ENCODE assay signal across 12 cellular contexts in genomic region chr11:32437406-32438345, GRCh38. TPM values are rescaled to one million over a fixed set of nuclear protein-coding genes. Genes with fewer than 3 reads are reported as not detected.
DNase-seq lines count a peak whose midpoint lies in the region; ATAC-seq and TF ChIP-seq lines count a peak whose summit lies in the region.
"Had no signal": no experiment of that assay in that cellular context is flagged by ENCODE, and none has a peak within 500 bp of the region (broad histone marks: within the 10 kb centered on the region; RNA-seq: fewer than 3 reads in every experiment).

No MANE protein-coding gene starts in this region.

- no TSS peak for BruUV-seq in MCF 10A (replicated peaks; lab: Mats Ljungman, UMichigan)

- no peak overlapping the region for H3K27ac ChIP-seq in adrenal gland
- H3K27ac ChIP-seq: neutrophil had no signal

- H3K4me1 ChIP-seq in NT2/D1 (ENCODE audit: insufficient read depth, insufficient read length) (peaks cover 2% of the 10 kb centered on the region), adrenal gland (replicated peaks in 1 of 2) (peaks cover 0 to 14% of the 10 kb centered on the region in 2 donors)

- peak overlapping the region; percentile 60 for H3K27ac Mint-ChIP-seq in activated CD4-positive, alpha-beta T cell treated with anti-CD3 and anti-CD28 coated beads, Interleukin-2, amount 10 ng/mL, durations not matched to agents 24 days and 14 days
- H3K27ac Mint-ChIP-seq in glutamatergic neuron (ENCODE audit: unreplicated experiment): no peak overlapping the region
- H3K27ac Mint-ChIP-seq in MCF 10A (ENCODE audit: low read depth, unreplicated experiment): no peak overlapping the region

- peaks cover 98% of the 10 kb centered on the region for H3K27me3 ChIP-seq in NT2/D1 (ENCODE audit: insufficient read depth, insufficient read length)
- H3K27me3 ChIP-seq in adrenal gland: peaks cover 92% of the 10 kb centered on the region

- TF ChIP-seq CTCF in glutamatergic neuron (IDR thresholded peaks at IDR 0.05; ENCODE audit: partially characterized antibody, unreplicated experiment) (no peak), adrenal gland (IDR thresholded peaks at IDR 0.05) (no peak), MCF 10A (IDR thresholded peaks at IDR 0.05; ENCODE audit: unreplicated experiment) (no peak)

- TF ChIP-seq POLR2A in GM18505 (IDR thresholded peaks at IDR 0.05; ENCODE audit: borderline replicate concordance, extremely low read depth, insufficient read depth, insufficient read length) (no peak), adrenal gland (IDR thresholded peaks at IDR 0.05) (no peak)

- CTCF ChIA-PET in MCF 10A (lab: Yijun Ruan, JAX): interaction anchor here (0.9 kb wide), 1 partner anchor 51 kb away, joined by 3 read pairs; no protein-coding TSS in a partner anchor

- WGBS in adrenal gland, 4 donors: 7 to 25% (median 11%) methylated on average over 18 to 44 of the region's 44 CpGs

- peaks cover 8% of the 10 kb centered on the region for H3K4me1 Mint-ChIP-seq in activated CD4-positive, alpha-beta T cell treated with anti-CD3 and anti-CD28 coated beads, Interleukin-2, amount 10 ng/mL, durations not matched to agents 24 days and 14 days
- peaks cover 4% of the 10 kb centered on the region for H3K4me1 Mint-ChIP-seq in glutamatergic neuron (ENCODE audit: low read depth, unreplicated experiment)
- no peaks in the 10 kb centered on the region for H3K4me1 Mint-ChIP-seq in MCF 10A (ENCODE audit: insufficient read depth, unreplicated experiment)

- POLR2A ChIA-PET in MCF 10A (lab: Yijun Ruan, JAX): no interaction called here

- no peak for ATAC-seq in GM18505 (IDR thresholded peaks at IDR 0.05; ENCODE audit: unreplicated experiment)

- no peak overlapping the region for H3K9ac ChIP-seq in NT2/D1 (ENCODE audit: insufficient read length, low read depth)

- H3K4me3 Mint-ChIP-seq in activated CD4-positive, alpha-beta T cell treated with anti-CD3 and anti-CD28 coated beads, Interleukin-2, amount 10 ng/mL, durations not matched to agents 24 days and 14 days: no peak overlapping the region
- peak overlapping the region; percentile 83 for H3K4me3 Mint-ChIP-seq in glutamatergic neuron (ENCODE audit: unreplicated experiment)
- no peak overlapping the region for H3K4me3 Mint-ChIP-seq in MCF 10A (ENCODE audit: unreplicated experiment)

- H3K4me3 ChIP-seq in NT2/D1 (ENCODE audit: insufficient read length, low read depth): peak overlapping the region; percentile 40
- no peak overlapping the region for H3K4me3 ChIP-seq in adrenal gland

- H3K9me3 ChIP-seq in NT2/D1 (ENCODE audit: insufficient read depth, low read length) (no peaks in the 10 kb centered on the region), adrenal gland (replicated peaks in 1 of 3) (no peaks in the 10 kb centered on the region)
- H3K9me3 ChIP-seq: neutrophil had no signal

- H3K36me3 ChIP-seq in NT2/D1 (ENCODE audit: insufficient read depth, insufficient read length, low read length) (no peaks in the 10 kb centered on the region), adrenal gland (replicated peaks in 1 of 2) (no peaks in the 10 kb centered on the region)
- H3K36me3 ChIP-seq: neutrophil had no signal

- intact Hi-C loops in activated CD4-positive, alpha-beta T cell treated with anti-CD3 and anti-CD28 coated beads, Interleukin-2, amount 10 ng/mL, durations not matched to agents 24 days and 14 days (cut with micrococcal nuclease): loop anchor here (2.0 to 5.0 kb wide), 4 partner anchors 105 to 635 kb away; partner anchors contain the start of gene CCDC73
- intact Hi-C loops in adrenal gland (cut with DNase I) (no loop called here), MCF 10A (cut with micrococcal nuclease) (no loop called here)

- peaks cover 3% of the 10 kb centered on the region for H3K36me3 Mint-ChIP-seq in activated CD4-positive, alpha-beta T cell treated with anti-CD3 and anti-CD28 coated beads, Interleukin-2, amount 10 ng/mL, durations not matched to agents 24 days and 14 days (ENCODE audit: low read depth)
- H3K36me3 Mint-ChIP-seq in glutamatergic neuron (ENCODE audit: unreplicated experiment) (no peaks in the 10 kb centered on the region), MCF 10A (ENCODE audit: insufficient read depth, unreplicated experiment) (no peaks in the 10 kb centered on the region)

- no peak for DNase-seq in activated CD4-positive, alpha-beta T cell treated with anti-CD3 and anti-CD28 coated beads, Interleukin-2, amount 10 ng/mL, durations not matched to agents 24 days and 14 days
- DNase-seq in activated CD4-positive, alpha-beta T cell treated with anti-CD3 and anti-CD28 coated beads, Interleukin-2, amount 50 U/mL, for 48 hours: no peak
- DNase-seq in NT2/D1 (ENCODE audit: low read depth, low spot score) (no peak), glutamatergic neuron (peak; percentile 47), retina (peak; percentile 77), adrenal gland (no peak), MCF 10A (ENCODE audit: unreplicated experiment) (no peak)
- DNase-seq: activated effector memory CD4-positive, alpha-beta T cell treated with Interleukin-2 at 50 U/mL for 16 hours; NCI-H1105 treated with DMSO at 0.1 percent for 48 hours; small intestine had no signal

- H3K9me3 Mint-ChIP-seq in activated CD4-positive, alpha-beta T cell treated with anti-CD3 and anti-CD28 coated beads, Interleukin-2, amount 10 ng/mL, durations not matched to agents 24 days and 14 days: peaks cover 5% of the 10 kb centered on the region
- H3K9me3 Mint-ChIP-seq in glutamatergic neuron (ENCODE audit: unreplicated experiment): peaks cover 24% of the 10 kb centered on the region
- H3K9me3 Mint-ChIP-seq in MCF 10A (ENCODE audit: unreplicated experiment): no peaks in the 10 kb centered on the region

- H3K27me3 Mint-ChIP-seq in activated CD4-positive, alpha-beta T cell treated with anti-CD3 and anti-CD28 coated beads, Interleukin-2, amount 10 ng/mL, durations not matched to agents 24 days and 14 days: peaks cover 81% of the 10 kb centered on the region
- H3K27me3 Mint-ChIP-seq in glutamatergic neuron (ENCODE audit: unreplicated experiment) (peaks cover 38% of the 10 kb centered on the region), MCF 10A (ENCODE audit: insufficient read depth, unreplicated experiment) (peaks cover 32% of the 10 kb centered on the region)

RNA-seq across cellular contexts. Expression of gene WT1, which starts 2.3 kb away (rescaled TPM):
- total RNA-seq in activated CD4-positive, alpha-beta T cell treated with anti-CD3 and anti-CD28 coated beads, Interleukin-2, amount 10 ng/mL, durations not matched to agents 24 days and 14 days: not detected in 2 replicates
- total RNA-seq in glutamatergic neuron (ENCODE audit: unreplicated experiment) (not detected), adrenal gland (1 to 10 TPM in 1 of 8 donors, under 1 TPM in 4, not detected in 3; 0.14 to 2.8 (median 0.42) TPM), MCF 10A (2022) (0.22 and 0.61 TPM in 2 replicates)
- polyA plus RNA-seq in adrenal gland: under 1 TPM; 0.15 to 0.56 (median 0.34) TPM
- polyA plus RNA-seq: small intestine had no signal

Comparison
In these comparisons a context has a peak if more than half of its experiments do, and no peak if none do; other contexts are left out.
1. DNase-seq: peak in glutamatergic neuron (single experiment) and retina (single experiment); none in activated CD4-positive, alpha-beta T cell treated with anti-CD3 and anti-CD28 coated beads, Interleukin-2, amount 10 ng/mL, durations not matched to agents 24 days and 14 days (single experiment), activated CD4-positive, alpha-beta T cell treated with anti-CD3 and anti-CD28 coated beads, Interleukin-2, amount 50 U/mL, for 48 hours (0 of 2), NT2/D1 (single experiment), adrenal gland (0 of 7) and MCF 10A (single experiment).